In genomic region chr3:98396482-98396881, GRCh38 we compare ENCODE assay signal across 5 cellular contexts. TPM values are rescaled to one million over a fixed set of nuclear protein-coding genes. Genes with fewer than 3 reads are reported as not detected.
"Had no signal": no experiment of that assay in that cellular context is flagged by ENCODE, and none has a peak within 500 bp of the region (broad histone marks: within the 10 kb centered on the region; RNA-seq: fewer than 3 reads in every experiment).

No MANE protein-coding gene starts in this region.

RNA-seq across cellular contexts. Expression of gene OR5K3, which starts 6.0 kb away (rescaled TPM):
- total RNA-seq: HepG2, HFFc6, HT-29, LHCN-M2 had no signal
- polyA plus RNA-seq: HepG2, IgD-negative memory B cell had no signal

RNA-seq across cellular contexts. Expression of gene OR5K4, which starts 42.8 kb away (rescaled TPM):
- total RNA-seq: HepG2, HFFc6, HT-29, LHCN-M2 had no signal
- polyA plus RNA-seq: HepG2, IgD-negative memory B cell had no signal
